12 cellular contexts compared by ENCODE assay signal in the genomic region with DNA sequence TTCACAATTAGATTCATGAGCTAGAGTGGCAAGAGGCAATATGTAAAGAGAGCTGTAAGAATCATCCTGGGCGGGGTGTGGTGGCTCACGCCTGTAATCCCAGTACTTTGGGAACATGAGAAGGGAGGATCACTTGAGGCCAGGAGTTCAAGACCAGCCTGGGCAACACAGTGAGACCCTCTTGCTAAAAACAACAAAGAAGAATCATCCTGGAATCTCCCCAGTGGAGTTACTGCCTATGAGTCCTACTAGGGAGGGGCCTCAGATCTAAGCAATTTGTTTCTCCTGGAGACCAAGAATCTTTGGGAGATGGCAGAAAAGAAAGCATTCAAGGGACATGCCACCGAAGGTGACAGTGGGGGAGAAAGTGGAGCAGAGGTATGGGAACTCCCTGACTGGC.
DNase-seq lines count a peak whose midpoint lies in the region; ATAC-seq and TF ChIP-seq lines count a peak whose summit lies in the region.
"Had no signal": no experiment of that assay in that cellular context is flagged by ENCODE, and none has a peak within 500 bp of the region (broad histone marks: within the 10 kb centered on the region; RNA-seq: fewer than 3 reads in every experiment).

No MANE protein-coding gene starts in this region.

- POLR2A ChIA-PET in AG04450 (lab: Yijun Ruan, JAX) = interaction anchor here (0.8 to 2.0 kb wide), 12 partner anchors 31 to 119 kb away, joined by 3 to 14 read pairs (median 5); partner anchors contain the start of gene HIC1

- H3K9me3 ChIP-seq in AG04450 (ENCODE audit: control insufficient read depth, insufficient read depth, low read length) (no peaks in the 10 kb centered on the region), prostate gland (no peaks in the 10 kb centered on the region), trophoblast cell (ENCODE audit: insufficient read depth, low read depth, low read length) (no peaks in the 10 kb centered on the region)
- H3K9me3 ChIP-seq: BLaER1, mucosa of descending colon had no signal

- peak overlapping the region; percentile 98 for H3K27ac ChIP-seq in AG04450 (ENCODE audit: low read depth, low read length)
- peak overlapping the region; percentile 68 to 71 for H3K27ac ChIP-seq in prostate gland
- no peak overlapping the region for H3K27ac ChIP-seq in trophoblast cell (ENCODE audit: low read depth, low read length)
- H3K27ac ChIP-seq: BLaER1 had no signal

- no peak overlapping the region for H3K23ac ChIP-seq in trophoblast cell (ENCODE audit: low read length)

- H3K79me2 ChIP-seq in trophoblast cell (ENCODE audit: control insufficient read depth, insufficient read depth, low read length, poor library complexity) = no peaks in the 10 kb centered on the region

- H3K18ac ChIP-seq in trophoblast cell (ENCODE audit: low read length) = no peak overlapping the region

- H2BK12ac ChIP-seq in trophoblast cell (ENCODE audit: low read length) = no peak overlapping the region

- no peak overlapping the region for H3K4me3 ChIP-seq in AG04450 (ENCODE audit: low read depth, low read length)
- H3K4me3 ChIP-seq in WI38 (ENCODE audit: low read depth, low read length) = peak overlapping the region; percentile 34
- H3K4me3 ChIP-seq in fibroblast of pulmonary artery (replicated peaks; ENCODE audit: low read depth, low read length) = peak overlapping the region; percentile 23
- no peak overlapping the region for H3K4me3 ChIP-seq in prostate gland
- no peak overlapping the region for H3K4me3 ChIP-seq in trophoblast cell (ENCODE audit: low read depth, low read length)
- H3K4me3 ChIP-seq: BLaER1, mucosa of descending colon had no signal

- H2AFZ ChIP-seq in trophoblast cell (ENCODE audit: insufficient read depth, low read length, poor library complexity) = no peak overlapping the region

- H3K4me1 ChIP-seq in prostate gland (replicated peaks) = peaks cover 27% of the 10 kb centered on the region
- H3K4me1 ChIP-seq in trophoblast cell (ENCODE audit: control insufficient read depth in 1 of 2, insufficient read depth in 2 of 2, low read length in 2 of 2) = peaks cover 7 to 14% of the 10 kb centered on the region in 2 experiments

- no peak for ATAC-seq in HG02938 (IDR thresholded peaks at IDR 0.05; ENCODE audit: unreplicated experiment)

- H3K27me3 ChIP-seq in AG04450 (ENCODE audit: control insufficient read depth, insufficient read depth, low read length) (no peaks in the 10 kb centered on the region), prostate gland (replicated peaks; ENCODE audit: insufficient read depth) (no peaks in the 10 kb centered on the region), trophoblast cell (ENCODE audit: insufficient read depth, low read length) (no peaks in the 10 kb centered on the region)
- H3K27me3 ChIP-seq: BLaER1 had no signal

- DNase-seq in AG04450 (ENCODE audit: low read depth, low spot score) (no peak), fibroblast of pulmonary artery (ENCODE audit: low read depth) (peak; percentile 63), prostate gland (ENCODE audit: low spot score) (no peak), trophoblast cell (no peak), COR-L47 (lab: John Stamatoyannopoulos, UW) (no peak), NCI-H1694 (lab: John Stamatoyannopoulos, UW) (no peak)
- DNase-seq: H7, NCI-H524 had no signal

- intact Hi-C loops in prostate gland (cut with DNase I) = no loop called here

- no peak overlapping the region for H3K9ac ChIP-seq in trophoblast cell (ENCODE audit: low read length)
- H3K9ac ChIP-seq: BLaER1 had no signal

- no peak overlapping the region for H3K4ac ChIP-seq in trophoblast cell (ENCODE audit: low read depth, low read length)

- H4K8ac ChIP-seq in trophoblast cell (ENCODE audit: low read depth, low read length) = no peak overlapping the region

- WGBS in prostate gland = 56% methylated on average over 3 of the region's 3 CpGs
- WGBS in trophoblast cell (ENCODE audit: extremely low coverage, insufficient coverage, insufficient read length) = no CpG with 5 or more reads among the region's 3 CpGs

- no peak overlapping the region for H4K91ac ChIP-seq in trophoblast cell (ENCODE audit: low read depth, low read length)

- H2BK5ac ChIP-seq in trophoblast cell (ENCODE audit: low read depth, low read length, poor library complexity) = no peak overlapping the region

- CTCF ChIA-PET in AG04450 (lab: Charles Lee) = interaction anchor here (1.4 kb wide), 1 partner anchor 70 kb away, joined by 4 read pairs; no protein-coding TSS in a partner anchor

- H3K36me3 ChIP-seq in prostate gland (no peaks in the 10 kb centered on the region), trophoblast cell (ENCODE audit: control insufficient read depth in 1 of 2, insufficient read depth in 2 of 2, low read length in 2 of 2) (peaks cover 14 to 19% of the 10 kb centered on the region in 2 experiments)

- TF ChIP-seq CTCF in AG04450 (IDR thresholded peaks at IDR 0.05; ENCODE audit: low read depth, low read length) (no peak), WI38 (IDR thresholded peaks at IDR 0.05; ENCODE audit: low read depth, low read length) (no peak), fibroblast of pulmonary artery (IDR thresholded peaks at IDR 0.05; ENCODE audit: low read length, missing control alignments) (no peak), prostate gland (IDR thresholded peaks at IDR 0.05) (no peak)

- H4K12ac ChIP-seq in trophoblast cell (ENCODE audit: low read depth, low read length) = no peak overlapping the region

- H2BK120ac ChIP-seq in trophoblast cell (ENCODE audit: insufficient read depth, low read length, poor library complexity) = no peak overlapping the region

- H2AK5ac ChIP-seq in trophoblast cell (ENCODE audit: low read length) = no peak overlapping the region

- H3K79me1 ChIP-seq in trophoblast cell (ENCODE audit: low read length) = no peaks in the 10 kb centered on the region

- H3K4me2 ChIP-seq in trophoblast cell (ENCODE audit: low read length) = no peak overlapping the region

- no peak overlapping the region for H3K14ac ChIP-seq in trophoblast cell (ENCODE audit: low read length)

- TF ChIP-seq POLR2A in prostate gland (IDR thresholded peaks at IDR 0.05) = no peak

Comparison
In these comparisons a context has a peak if more than half of its experiments do, and no peak if none do; other contexts are left out.
1. H3K4me3 ChIP-seq: peak in WI38 (single experiment) and fibroblast of pulmonary artery (single experiment); none in AG04450 (single experiment), prostate gland (0 of 2) and trophoblast cell (single experiment).